In the genomic region with DNA sequence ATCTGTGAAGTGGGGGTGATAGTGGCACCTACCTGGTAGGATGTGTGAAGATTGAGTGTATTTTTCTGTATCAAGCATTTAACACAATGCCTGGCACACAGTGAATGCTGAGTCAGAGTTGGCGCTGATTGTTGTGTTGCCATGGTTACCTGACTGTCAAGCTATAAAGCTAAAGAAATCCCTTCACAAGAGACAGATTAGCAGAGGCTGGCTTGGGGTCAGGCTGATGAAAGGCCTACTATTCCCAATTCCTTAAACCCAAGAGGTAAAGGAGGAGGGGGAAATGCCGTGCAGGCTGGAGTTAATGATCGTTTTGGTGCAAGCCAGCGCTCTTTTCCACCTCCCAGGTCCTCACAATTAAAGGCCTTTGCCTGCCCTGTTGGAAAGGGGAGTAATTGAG, we compare ENCODE assay signal across 14 cellular contexts. TPM values are rescaled to one million over a fixed set of nuclear protein-coding genes. Genes with fewer than 3 reads are reported as not detected.
A peak's percentile ranks its signal among the peaks of the same experiment; 100 is the strongest.
DNase-seq lines count a peak whose midpoint lies in the region; ATAC-seq, FAIRE-seq and TF ChIP-seq lines count a peak whose summit lies in the region.
"Had no signal": no experiment of that assay in that cellular context is flagged by ENCODE, and none has a peak within 500 bp of the region (broad histone marks: within the 10 kb centered on the region; RNA-seq: fewer than 3 reads in every experiment).

No MANE protein-coding gene starts in this region.

- H3K9me3 Mint-ChIP-seq in activated naive CD4-positive, alpha-beta T cell treated with anti-CD3 and anti-CD28 coated beads for 36 hours, result peaks cover 3% of the 10 kb centered on the region
- H3K9me3 Mint-ChIP-seq in activated naive CD4-positive, alpha-beta T cell treated with anti-CD3 and anti-CD28 coated beads, Interleukin-2, amount 10 ng/mL, durations not matched to agents 7 days and 5 days, result peaks cover 5% of the 10 kb centered on the region

- H3K4me2 ChIP-seq in endothelial cell of umbilical vein (ENCODE audit: insufficient read depth, low read length), result no peak overlapping the region

- no peaks in the 10 kb centered on the region for H3K36me3 ChIP-seq in endothelial cell of umbilical vein (ENCODE audit: control insufficient read depth in 2 of 2, extremely low read depth in 1 of 2, insufficient read depth in 2 of 2, low read length in 2 of 2)
- H3K36me3 ChIP-seq: BLaER1 treated with 17β-estradiol and CSF1 and Interleukin-3, amounts not matched to agents 10 nM and 100 nM; colonic mucosa; right atrium auricular region had no signal

- H3K9me1 ChIP-seq in endothelial cell of umbilical vein (replicated peaks; ENCODE audit: control insufficient read depth, extremely low read depth, insufficient read depth, low read length), result peaks cover 2% of the 10 kb centered on the region

- no peak overlapping the region for H3K27ac Mint-ChIP-seq in activated naive CD4-positive, alpha-beta T cell treated with anti-CD3 and anti-CD28 coated beads for 36 hours
- H3K27ac Mint-ChIP-seq in activated naive CD4-positive, alpha-beta T cell treated with anti-CD3 and anti-CD28 coated beads, Interleukin-2, amount 10 ng/mL, durations not matched to agents 7 days and 5 days, result no peak overlapping the region

- peaks cover 15% of the 10 kb centered on the region for H3K27me3 Mint-ChIP-seq in activated naive CD4-positive, alpha-beta T cell treated with anti-CD3 and anti-CD28 coated beads for 36 hours (ENCODE audit: low read depth)
- H3K27me3 Mint-ChIP-seq in activated naive CD4-positive, alpha-beta T cell treated with anti-CD3 and anti-CD28 coated beads, Interleukin-2, amount 10 ng/mL, durations not matched to agents 7 days and 5 days, result peaks cover 4% of the 10 kb centered on the region

- no peak for FAIRE-seq in endothelial cell of umbilical vein (lab: Jason Lieb, UNC)
- FAIRE-seq in H54 (lab: Jason Lieb, UNC), result no peak
- no peak for FAIRE-seq in HTR-8/SVneo (lab: Jason Lieb, UNC)
- FAIRE-seq: islet of Langerhans had no signal

- no peak for ATAC-seq in GM21447 (IDR thresholded peaks at IDR 0.05; ENCODE audit: unreplicated experiment)
- ATAC-seq: SK-N-SH treated with all-trans-retinoic acid at 6 μM for 48 hours had no signal

- no peak overlapping the region for H3K9ac ChIP-seq in endothelial cell of umbilical vein (replicated peaks; ENCODE audit: extremely low read depth, insufficient read depth, low read length)
- H3K9ac ChIP-seq: BLaER1 treated with 17β-estradiol and CSF1 and Interleukin-3, amounts not matched to agents 10 nM and 100 nM had no signal

- H3K4me3 ChIP-seq in endothelial cell of umbilical vein (replicated peaks in 1 of 3; ENCODE audit: insufficient read depth in 1 of 3, low read depth in 1 of 3, low read length in 3 of 3) (no peak overlapping the region), retinal pigment epithelial cell (ENCODE audit: low read length) (no peak overlapping the region)
- H3K4me3 ChIP-seq: BLaER1 treated with 17β-estradiol and CSF1 and Interleukin-3, amounts not matched to agents 10 nM and 100 nM; colonic mucosa; right atrium auricular region had no signal

- H4K20me1 ChIP-seq in endothelial cell of umbilical vein (replicated peaks; ENCODE audit: control insufficient read depth, extremely low read depth, insufficient read depth, low read length), result no peaks in the 10 kb centered on the region
- H4K20me1 ChIP-seq: BLaER1 treated with 17β-estradiol and CSF1 and Interleukin-3, amounts not matched to agents 10 nM and 100 nM had no signal

- no peaks in the 10 kb centered on the region for H3K9me3 ChIP-seq in endothelial cell of umbilical vein (replicated peaks; ENCODE audit: control insufficient read depth, insufficient read depth, low read length)
- H3K9me3 ChIP-seq: BLaER1 treated with 17β-estradiol and CSF1 and Interleukin-3, amounts not matched to agents 10 nM and 100 nM; colonic mucosa; right atrium auricular region had no signal

- H2AFZ ChIP-seq in endothelial cell of umbilical vein (ENCODE audit: low read depth, low read length), result no peak overlapping the region

- intact Hi-C loops in activated naive CD4-positive, alpha-beta T cell treated with anti-CD3 and anti-CD28 coated beads for 36 hours (cut with micrococcal nuclease), result loop anchor here (10.0 kb wide), 1 partner anchor 233 kb away; the partner anchor contains the start of genes CCP110 and GDE1
- intact Hi-C loops in endothelial cell of umbilical vein (cut with micrococcal nuclease), result no loop called here

- no peak overlapping the region for H3K27ac ChIP-seq in endothelial cell of umbilical vein (ENCODE audit: insufficient read depth, low read depth, low read length)
- H3K27ac ChIP-seq: colonic mucosa, right atrium auricular region had no signal

- POLR2A ChIA-PET in endothelial cell of umbilical vein (lab: Charles Lee), result no interaction called here

- H3K4me1 ChIP-seq in endothelial cell of umbilical vein (ENCODE audit: control insufficient read depth, extremely low read depth, insufficient read depth, low read length), result no peaks in the 10 kb centered on the region
- H3K4me1 ChIP-seq: colonic mucosa, right atrium auricular region had no signal

- DNase-seq in activated naive CD4-positive, alpha-beta T cell treated with anti-CD3 and anti-CD28 coated beads for 36 hours, result peak; percentile 37
- DNase-seq in activated naive CD4-positive, alpha-beta T cell treated with anti-CD3 and anti-CD28 coated beads, Interleukin-2, amount 10 ng/mL, durations not matched to agents 7 days and 5 days, result no peak
- DNase-seq in OCI-M1 (lab: John Stamatoyannopoulos, UW) (peak; percentile 35), endothelial cell of umbilical vein (ENCODE audit: low read depth, low spot score) (peak; percentile 15), retinal pigment epithelial cell (ENCODE audit: low read depth) (peak; percentile 92), H54 (ENCODE audit: insufficient read length, low spot score) (no peak), HTR-8/SVneo (ENCODE audit: insufficient read length, low spot score) (no peak)
- DNase-seq: colonic mucosa, NCI-H1694 had no signal

- BruUV-seq in endothelial cell of umbilical vein (replicated peaks; lab: Mats Ljungman, UMichigan), result no TSS peak

- CTCF ChIA-PET in activated naive CD4-positive, alpha-beta T cell treated with anti-CD3 and anti-CD28 coated beads for 36 hours (lab: Charles Lee), result no interaction called here
- CTCF ChIA-PET in activated naive CD4-positive, alpha-beta T cell treated with anti-CD3 and anti-CD28 coated beads, Interleukin-2, amount 10 ng/mL, durations not matched to agents 7 days and 5 days (lab: Charles Lee), result no interaction called here
- CTCF ChIA-PET in endothelial cell of umbilical vein (lab: Charles Lee), result no interaction called here

- TF ChIP-seq CTCF in endothelial cell of umbilical vein (IDR thresholded peaks at IDR 0.05; ENCODE audit: extremely low read depth in 1 of 2, insufficient read depth in 1 of 2, low read depth in 1 of 2, low read length in 2 of 2) (no peak), retinal pigment epithelial cell (conservative IDR thresholded peaks at IDR 0.05; ENCODE audit: low read depth, low read length) (no peak)

- H3K36me3 Mint-ChIP-seq in activated naive CD4-positive, alpha-beta T cell treated with anti-CD3 and anti-CD28 coated beads for 36 hours (ENCODE audit: low read depth), result no peaks in the 10 kb centered on the region
- H3K36me3 Mint-ChIP-seq in activated naive CD4-positive, alpha-beta T cell treated with anti-CD3 and anti-CD28 coated beads, Interleukin-2, amount 10 ng/mL, durations not matched to agents 7 days and 5 days, result no peaks in the 10 kb centered on the region

- no peaks in the 10 kb centered on the region for H3K27me3 ChIP-seq in endothelial cell of umbilical vein (ENCODE audit: control insufficient read depth in 2 of 2, insufficient read depth in 2 of 2, low read length in 2 of 2)
- H3K27me3 ChIP-seq: BLaER1 treated with 17β-estradiol and CSF1 and Interleukin-3, amounts not matched to agents 10 nM and 100 nM; colonic mucosa; right atrium auricular region had no signal

- H3K4me3 Mint-ChIP-seq in activated naive CD4-positive, alpha-beta T cell treated with anti-CD3 and anti-CD28 coated beads for 36 hours, result no peak overlapping the region
- no peak overlapping the region for H3K4me3 Mint-ChIP-seq in activated naive CD4-positive, alpha-beta T cell treated with anti-CD3 and anti-CD28 coated beads, Interleukin-2, amount 10 ng/mL, durations not matched to agents 7 days and 5 days

- no peak for TF ChIP-seq POLR2A in endothelial cell of umbilical vein (IDR thresholded peaks at IDR 0.05; ENCODE audit: low read depth, low read length)
- TF ChIP-seq POLR2A in H54 (IDR thresholded peaks at IDR 0.05; ENCODE audit: low read depth, low read length), result no peak

- dilution Hi-C loops in endothelial cell of umbilical vein (cut with MboI; ENCODE audit: extremely low pct_ligation_motif_present, low sequenced_read_pairs), result no loop called here

- H3K79me2 ChIP-seq in endothelial cell of umbilical vein (ENCODE audit: control insufficient read depth, insufficient read depth, low read length), result no peaks in the 10 kb centered on the region

- H3K4me1 Mint-ChIP-seq in activated naive CD4-positive, alpha-beta T cell treated with anti-CD3 and anti-CD28 coated beads for 36 hours (ENCODE audit: low read depth), result peaks cover 25% of the 10 kb centered on the region
- peaks cover 6% of the 10 kb centered on the region for H3K4me1 Mint-ChIP-seq in activated naive CD4-positive, alpha-beta T cell treated with anti-CD3 and anti-CD28 coated beads, Interleukin-2, amount 10 ng/mL, durations not matched to agents 7 days and 5 days

TF ChIP-seq in endothelial cell of umbilical vein, 7 proteins besides CTCF, POLR2A, EP300 and RAD21 (continues in another document):
- TF ChIP-seq FOS (IDR thresholded peaks at IDR 0.05; ENCODE audit: borderline replicate concordance, insufficient read depth, low read length) (no peak), EZH2 (IDR thresholded peaks at IDR 0.05; ENCODE audit: borderline replicate concordance, low read depth, low read length, severe bottlenecking) (no peak), MYC (IDR thresholded peaks at IDR 0.05; ENCODE audit: low read depth, low read length) (no peak), POLR2AphosphoS5 (IDR thresholded peaks at IDR 0.05; ENCODE audit: insufficient read depth, low read depth, low read length) (no peak), JUN (IDR thresholded peaks at IDR 0.05; ENCODE audit: borderline replicate concordance, insufficient read depth, insufficient read length, low read depth) (no peak)

RNA-seq across cellular contexts. Expression of gene CLEC19A, which starts 5.9 kb away (rescaled TPM):
- total RNA-seq in activated naive CD4-positive, alpha-beta T cell treated with anti-CD3 and anti-CD28 coated beads for 36 hours, result not detected
- total RNA-seq in endothelial cell of umbilical vein, result not detected in 2 replicates
- not detected in 2 replicates for polyA plus RNA-seq in endothelial cell of umbilical vein
- polyA plus RNA-seq in endothelial cell of umbilical vein (2011; cell fraction: cytosol; rRNA removed), result not detected in 2 replicates
- not detected in 2 replicates for polyA plus RNA-seq in endothelial cell of umbilical vein (2011; cell fraction: nucleus; rRNA removed)
- not detected in 2 replicates for polyA plus RNA-seq in endothelial cell of umbilical vein (2012)
- polyA minus RNA-seq in endothelial cell of umbilical vein, result not detected in 2 replicates
- not detected for polyA minus RNA-seq in endothelial cell of umbilical vein (2011; cell fraction: cytosol; rRNA and poly(A)+ RNA removed)
- polyA minus RNA-seq in endothelial cell of umbilical vein (2011; cell fraction: nucleus; rRNA and poly(A)+ RNA removed), result not detected in 2 replicates
- total RNA-seq: colonic mucosa, right atrium auricular region had no signal

Comparison
In these comparisons a context has a peak if more than half of its experiments do, and no peak if none do; other contexts are left out.
1. DNase-seq: peak in activated naive CD4-positive, alpha-beta T cell treated with anti-CD3 and anti-CD28 coated beads for 36 hours (single experiment), OCI-M1 (single experiment), endothelial cell of umbilical vein (single experiment) and retinal pigment epithelial cell (single experiment); none in activated naive CD4-positive, alpha-beta T cell treated with anti-CD3 and anti-CD28 coated beads, Interleukin-2, amount 10 ng/mL, durations not matched to agents 7 days and 5 days (single experiment), H54 (single experiment) and HTR-8/SVneo (single experiment).